In the genomic region with DNA sequence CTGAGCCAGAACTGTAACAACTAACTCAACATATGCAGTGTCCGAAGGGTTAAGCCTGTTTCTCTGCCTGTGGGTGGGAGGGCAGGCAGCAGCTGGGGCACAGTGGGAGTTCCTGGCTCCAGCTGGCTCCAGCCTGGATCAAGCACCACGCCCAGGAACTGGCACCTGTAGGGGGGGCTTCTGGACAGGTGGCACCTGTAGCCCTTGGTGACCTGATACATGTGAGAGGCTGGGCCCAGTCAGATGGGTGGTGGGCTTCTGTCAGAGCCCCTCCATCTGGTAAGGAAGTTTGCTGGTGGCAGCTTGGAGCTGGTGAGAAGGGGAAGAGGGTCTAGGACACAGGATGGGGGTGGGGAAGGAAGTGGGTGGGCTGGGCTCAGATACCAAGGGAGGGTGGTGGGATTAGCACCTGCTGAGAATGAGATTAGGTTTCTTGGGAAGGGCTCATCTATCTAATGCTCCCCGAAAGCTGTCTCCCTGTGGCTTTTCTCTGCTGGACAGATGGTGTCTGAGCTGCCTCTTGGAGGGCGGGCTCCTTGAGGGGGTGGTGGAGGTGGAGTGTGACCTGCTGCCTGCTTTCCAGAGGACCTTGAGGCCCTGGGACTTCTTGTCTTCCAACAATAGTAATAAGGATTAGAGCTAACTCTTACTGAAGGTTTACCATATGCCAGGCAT, we compare ENCODE assay signal across 9 cellular contexts. TPM values are rescaled to one million over a fixed set of nuclear protein-coding genes. Genes with fewer than 3 reads are reported as not detected.
DNase-seq lines count a peak whose midpoint lies in the region; ATAC-seq, FAIRE-seq and TF ChIP-seq lines count a peak whose summit lies in the region.
"Had no signal": no experiment of that assay in that cellular context is flagged by ENCODE, and none has a peak within 500 bp of the region (broad histone marks: within the 10 kb centered on the region; RNA-seq: fewer than 3 reads in every experiment).

No MANE protein-coding gene starts in this region.

- H3K27me3 Mint-ChIP-seq in activated naive CD8-positive, alpha-beta T cell treated with anti-CD3 and anti-CD28 coated beads for 36 hours, result no peaks in the 10 kb centered on the region
- H3K27me3 Mint-ChIP-seq in natural killer cell (ENCODE audit: low read depth in 2 of 2), result no peaks in the 10 kb centered on the region

- H3K9me3 Mint-ChIP-seq in activated naive CD8-positive, alpha-beta T cell treated with anti-CD3 and anti-CD28 coated beads for 36 hours, result no peaks in the 10 kb centered on the region
- no peaks in the 10 kb centered on the region for H3K9me3 Mint-ChIP-seq in natural killer cell

- H3K4me1 Mint-ChIP-seq in activated naive CD8-positive, alpha-beta T cell treated with anti-CD3 and anti-CD28 coated beads for 36 hours, result peaks cover 56% of the 10 kb centered on the region
- peaks cover 53 to 76% of the 10 kb centered on the region in 2 donors for H3K4me1 Mint-ChIP-seq in natural killer cell

- ATAC-seq in natural killer cell, result peak in 1 of 3 donors; percentile 10
- no peak for ATAC-seq in GM19452 (IDR thresholded peaks at IDR 0.05; ENCODE audit: unreplicated experiment)
- no peak for ATAC-seq in HG03378 (IDR thresholded peaks at IDR 0.05; ENCODE audit: unreplicated experiment)
- no peak for ATAC-seq in GM21576 (IDR thresholded peaks at IDR 0.05; ENCODE audit: unreplicated experiment)

- H3K4me3 Mint-ChIP-seq in activated naive CD8-positive, alpha-beta T cell treated with anti-CD3 and anti-CD28 coated beads for 36 hours, result no peak overlapping the region
- peak overlapping the region; percentile 43 for H3K4me3 Mint-ChIP-seq in natural killer cell

- peak overlapping the region; percentile 22 for H3K27ac Mint-ChIP-seq in activated naive CD8-positive, alpha-beta T cell treated with anti-CD3 and anti-CD28 coated beads for 36 hours
- H3K27ac Mint-ChIP-seq in natural killer cell, result peak overlapping the region; percentile 79 to 89

- DNase-seq in D721Med (ENCODE audit: insufficient read length, low spot score) (peak; percentile 40), NCI-H1105 (lab: John Stamatoyannopoulos, UW) (peak; percentile 16), natural killer cell (no peak), GM19240 (ENCODE audit: insufficient read length, low spot score) (no peak)
- DNase-seq in activated naive CD8-positive, alpha-beta T cell treated with anti-CD3 and anti-CD28 coated beads for 36 hours, result no peak

- peak; percentile 71 for FAIRE-seq in D721Med (lab: Jason Lieb, UNC)
- FAIRE-seq: GM18507 had no signal

- H3K36me3 Mint-ChIP-seq in activated naive CD8-positive, alpha-beta T cell treated with anti-CD3 and anti-CD28 coated beads for 36 hours, result peaks cover 60% of the 10 kb centered on the region
- no peaks in the 10 kb centered on the region for H3K36me3 Mint-ChIP-seq in natural killer cell

- TF ChIP-seq CTCF in D721Med (IDR thresholded peaks at IDR 0.05; ENCODE audit: insufficient read depth, missing control alignments) (no peak), natural killer cell (IDR thresholded peaks at IDR 0.05) (no peak)

- intact Hi-C loops in natural killer cell (cut with micrococcal nuclease), result loop anchor here (2.0 kb wide), 1 partner anchor 19 kb away; no protein-coding TSS in a partner anchor

RNA-seq across cellular contexts. Expression of a gene that starts 28.5 kb away (rescaled TPM):
- total RNA-seq in activated naive CD8-positive, alpha-beta T cell treated with anti-CD3 and anti-CD28 coated beads for 36 hours, result 100 to 1,000 TPM; 196 to 206 TPM
- 10 to 100 TPM; 67.4 to 92.6 (median 78.6) TPM for total RNA-seq in natural killer cell

RNA-seq across cellular contexts. Expression of a gene that starts 45.0 kb away (rescaled TPM):
- 100 to 1,000 TPM; 111 TPM for total RNA-seq in activated naive CD8-positive, alpha-beta T cell treated with anti-CD3 and anti-CD28 coated beads for 36 hours
- 1 to 10 TPM; 2.2 to 4.2 (median 2.2) TPM for total RNA-seq in natural killer cell

RNA-seq across cellular contexts. Expression of a gene that starts 56.4 kb away (rescaled TPM):
- not detected for total RNA-seq in activated naive CD8-positive, alpha-beta T cell treated with anti-CD3 and anti-CD28 coated beads for 36 hours
- not detected for total RNA-seq in natural killer cell

Comparison
In these comparisons a context has a peak if more than half of its experiments do, and no peak if none do; other contexts are left out.
1. DNase-seq: peak in D721Med (single experiment) and NCI-H1105 (single experiment); none in activated naive CD8-positive, alpha-beta T cell treated with anti-CD3 and anti-CD28 coated beads for 36 hours (single experiment), natural killer cell (single experiment) and GM19240 (single experiment).
2. RNA of a gene that starts 45.0 kb away (total RNA-seq): 111 TPM in activated naive CD8-positive, alpha-beta T cell treated with anti-CD3 and anti-CD28 coated beads for 36 hours; 2.2 to 4.2 TPM in natural killer cell; every median in the first group is over 10 times any median in the second.